Comparison of ENCODE assay signal across 23 cellular contexts in genomic region chr22:43515902-43516301, GRCh38.
DNase-seq lines count a peak whose midpoint lies in the region; ATAC-seq and TF ChIP-seq lines count a peak whose summit lies in the region.
"Had no signal": no experiment of that assay in that cellular context is flagged by ENCODE, and none has a peak within 500 bp of the region (broad histone marks: within the 10 kb centered on the region; RNA-seq: fewer than 3 reads in every experiment).

No MANE protein-coding gene starts in this region.

- WGBS in aorta, 2 donors, result 52 to 64% methylated on average over 13 of the region's 13 CpGs

- ATAC-seq in aorta (ENCODE audit: low FRiP score), result peak; percentile 19
- ATAC-seq: activated naive CD8-positive, alpha-beta T cell treated with anti-CD3 and anti-CD28 coated beads, Interleukin-2, amount 50 U/mL, for 24 hours; GM12878; left colon; naive thymus-derived CD4-positive, alpha-beta T cell; stimulated activated memory B cell treated with anti-CD40 and anti-IgM and Interleukin-4, amounts not matched to agents 10 μg/mL and 1 μg/mL and 100 μg/mL, for 72 hours had no signal

- H3K9me3 Mint-ChIP-seq in activated CD4-positive, alpha-beta memory T cell treated with anti-CD3 and anti-CD28 coated beads for 36 hours, result no peaks in the 10 kb centered on the region
- H3K9me3 Mint-ChIP-seq in activated CD4-positive, alpha-beta memory T cell treated with anti-CD3 and anti-CD28 coated beads, Interleukin-2, amount 10 ng/mL, durations not matched to agents 7 days and 5 days, result no peaks in the 10 kb centered on the region
- H3K9me3 Mint-ChIP-seq in chondrocyte (ENCODE audit: low read depth), result no peaks in the 10 kb centered on the region
- H3K9me3 Mint-ChIP-seq: activated naive CD8-positive, alpha-beta T cell treated with anti-CD3 and anti-CD28 coated beads, Interleukin-2, amount 50 U/mL, for 24 hours; stimulated activated memory B cell treated with anti-CD40 and anti-IgM and Interleukin-4, amounts not matched to agents 10 μg/mL and 1 μg/mL and 100 μg/mL, for 72 hours; T-helper 1 cell treated with Interleukin-12 subunit alpha and Interleukin-12 subunit beta and Interleukin-4 antibody, amounts not matched to agents 30 μg/mL and 1 μg/mL, for 36 hours had no signal

- peaks cover 10% of the 10 kb centered on the region for H3K4me1 Mint-ChIP-seq in activated CD4-positive, alpha-beta memory T cell treated with anti-CD3 and anti-CD28 coated beads for 36 hours (ENCODE audit: low read depth)
- H3K4me1 Mint-ChIP-seq in activated CD4-positive, alpha-beta memory T cell treated with anti-CD3 and anti-CD28 coated beads, Interleukin-2, amount 10 ng/mL, durations not matched to agents 7 days and 5 days, result peaks cover 7% of the 10 kb centered on the region
- H3K4me1 Mint-ChIP-seq in chondrocyte (ENCODE audit: low read depth), result no peaks in the 10 kb centered on the region
- H3K4me1 Mint-ChIP-seq: brain; stimulated activated memory B cell treated with anti-CD40 and anti-IgM and Interleukin-4, amounts not matched to agents 10 μg/mL and 1 μg/mL and 100 μg/mL, for 72 hours had no signal

- peak; percentile 16 for DNase-seq in activated CD4-positive, alpha-beta memory T cell treated with anti-CD3 and anti-CD28 coated beads for 36 hours
- DNase-seq in activated CD4-positive, alpha-beta memory T cell treated with anti-CD3 and anti-CD28 coated beads, Interleukin-2, amount 10 ng/mL, durations not matched to agents 7 days and 5 days, result no peak
- DNase-seq in MM.1S (peak; percentile 20), chondrocyte (ENCODE audit: low spot score) (peak; percentile 71), aorta (no peak), NCI-H1417 (lab: John Stamatoyannopoulos, UW) (no peak), NCI-H1417 treated with DMSO at 0.1 percent for 48 hours (lab: John Stamatoyannopoulos, UW) (no peak)
- no peak for DNase-seq in activated naive CD4-positive, alpha-beta T cell treated with anti-CD3 and anti-CD28 coated beads, Interleukin-2, amount 50 U/mL, for 16 hours
- DNase-seq: activated CD4-positive, alpha-beta T cell treated with anti-CD3 and anti-CD28 coated beads, Interleukin-2, amount 50 U/mL, for 1 hour; activated CD8-positive, alpha-beta memory T cell treated with anti-CD3 and anti-CD28 coated beads, Interleukin-2, amount 50 U/mL, for 48 hours; activated effector memory CD4-positive, alpha-beta T cell treated with Interleukin-2 at 50 U/mL for 16 hours; activated naive CD8-positive, alpha-beta T cell treated with anti-CD3 and anti-CD28 coated beads, Interleukin-2, amount 50 U/mL, for 24 hours; C1 segment of cervical spinal cord; left colon; MG63; naive thymus-derived CD4-positive, alpha-beta T cell; NCI-H345; retina had no signal

- H3K4me3 Mint-ChIP-seq in activated CD4-positive, alpha-beta memory T cell treated with anti-CD3 and anti-CD28 coated beads for 36 hours, result no peak overlapping the region
- H3K4me3 Mint-ChIP-seq in activated CD4-positive, alpha-beta memory T cell treated with anti-CD3 and anti-CD28 coated beads, Interleukin-2, amount 10 ng/mL, durations not matched to agents 7 days and 5 days, result no peak overlapping the region
- no peak overlapping the region for H3K4me3 Mint-ChIP-seq in chondrocyte (ENCODE audit: unreplicated experiment)
- H3K4me3 Mint-ChIP-seq: activated naive CD8-positive, alpha-beta T cell treated with anti-CD3 and anti-CD28 coated beads, Interleukin-2, amount 50 U/mL, for 24 hours; brain; naive thymus-derived CD4-positive, alpha-beta T cell; stimulated activated memory B cell treated with anti-CD40 and anti-IgM and Interleukin-4, amounts not matched to agents 10 μg/mL and 1 μg/mL and 100 μg/mL, for 72 hours; T-helper 1 cell treated with Interleukin-12 subunit alpha and Interleukin-12 subunit beta and Interleukin-4 antibody, amounts not matched to agents 30 μg/mL and 1 μg/mL, for 36 hours had no signal

- peaks cover 7% of the 10 kb centered on the region for H3K27me3 Mint-ChIP-seq in activated CD4-positive, alpha-beta memory T cell treated with anti-CD3 and anti-CD28 coated beads for 36 hours
- peaks cover 3% of the 10 kb centered on the region for H3K27me3 Mint-ChIP-seq in activated CD4-positive, alpha-beta memory T cell treated with anti-CD3 and anti-CD28 coated beads, Interleukin-2, amount 10 ng/mL, durations not matched to agents 7 days and 5 days
- H3K27me3 Mint-ChIP-seq in chondrocyte (ENCODE audit: low read depth), result no peaks in the 10 kb centered on the region

- H3K36me3 ChIP-seq in MM.1S (replicated peaks; ENCODE audit: insufficient read depth, low read length), result no peaks in the 10 kb centered on the region
- no peaks in the 10 kb centered on the region for H3K36me3 ChIP-seq in aorta (ENCODE audit: control insufficient read depth in 1 of 2, insufficient read depth in 2 of 2, low read length in 1 of 2)
- H3K36me3 ChIP-seq: MG63 had no signal

- no peak overlapping the region for H3K9ac ChIP-seq in MM.1S (ENCODE audit: low read length)

- TF ChIP-seq CTCF in MM.1S (IDR thresholded peaks at IDR 0.05; ENCODE audit: low read length) (peak; percentile 31), chondrocyte (IDR thresholded peaks at IDR 0.05) (no peak)

- H3K4me2 ChIP-seq in MM.1S (ENCODE audit: low read depth, low read length), result peak overlapping the region; percentile 38; the same call in 1 of the 2 replicates
- H3K4me2 ChIP-seq: smooth muscle cell had no signal

- H3K36me3 Mint-ChIP-seq in activated CD4-positive, alpha-beta memory T cell treated with anti-CD3 and anti-CD28 coated beads for 36 hours, result no peaks in the 10 kb centered on the region
- H3K36me3 Mint-ChIP-seq in activated CD4-positive, alpha-beta memory T cell treated with anti-CD3 and anti-CD28 coated beads, Interleukin-2, amount 10 ng/mL, durations not matched to agents 7 days and 5 days (ENCODE audit: low read depth), result no peaks in the 10 kb centered on the region
- no peaks in the 10 kb centered on the region for H3K36me3 Mint-ChIP-seq in chondrocyte (ENCODE audit: low read depth)
- H3K36me3 Mint-ChIP-seq: brain; naive thymus-derived CD4-positive, alpha-beta T cell; stimulated activated memory B cell treated with anti-CD40 and anti-IgM and Interleukin-4, amounts not matched to agents 10 μg/mL and 1 μg/mL and 100 μg/mL, for 72 hours had no signal

- no peaks in the 10 kb centered on the region for H3K9me2 ChIP-seq in MM.1S (replicated peaks; ENCODE audit: insufficient read depth, low read length)

- H3K4me1 ChIP-seq in MM.1S (ENCODE audit: low read length) (no peaks in the 10 kb centered on the region), aorta (ENCODE audit: control insufficient read depth in 1 of 2, insufficient read depth in 2 of 2, low read length in 2 of 2) (no peaks in the 10 kb centered on the region)

- no peaks in the 10 kb centered on the region for H3F3A ChIP-seq in MM.1S (ENCODE audit: insufficient read depth, low read length)

- no peak overlapping the region for H3K4me3 ChIP-seq in MM.1S (ENCODE audit: low read length)
- no peak overlapping the region for H3K4me3 ChIP-seq in aorta (ENCODE audit: low read length in 2 of 2)
- H3K4me3 ChIP-seq: GM12878, MG63, smooth muscle cell had no signal

- CTCF ChIA-PET in activated CD4-positive, alpha-beta memory T cell treated with anti-CD3 and anti-CD28 coated beads for 36 hours (lab: Charles Lee), result no interaction called here
- CTCF ChIA-PET in activated CD4-positive, alpha-beta memory T cell treated with anti-CD3 and anti-CD28 coated beads, Interleukin-2, amount 10 ng/mL, durations not matched to agents 7 days and 5 days (lab: Charles Lee), result no interaction called here

- no peak overlapping the region for H3K27ac ChIP-seq in MM.1S (ENCODE audit: low read length)
- H3K27ac ChIP-seq in aorta (ENCODE audit: low read depth in 1 of 2, low read length in 2 of 2), result no peak overlapping the region

- intact Hi-C loops in activated CD4-positive, alpha-beta memory T cell treated with anti-CD3 and anti-CD28 coated beads for 36 hours (cut with micrococcal nuclease), result no loop called here
- intact Hi-C loops in aorta (cut with DNase I), result no loop called here

- H2AFZ ChIP-seq in MM.1S (ENCODE audit: low read length), result 0 out of 2 replicates have a peak overlapping the region, but pooled peaks have one; percentile 27

- no peak overlapping the region for H3K27ac Mint-ChIP-seq in activated CD4-positive, alpha-beta memory T cell treated with anti-CD3 and anti-CD28 coated beads for 36 hours
- H3K27ac Mint-ChIP-seq in activated CD4-positive, alpha-beta memory T cell treated with anti-CD3 and anti-CD28 coated beads, Interleukin-2, amount 10 ng/mL, durations not matched to agents 7 days and 5 days, result no peak overlapping the region
- H3K27ac Mint-ChIP-seq in chondrocyte (ENCODE audit: unreplicated experiment), result no peak overlapping the region
- H3K27ac Mint-ChIP-seq: activated naive CD8-positive, alpha-beta T cell treated with anti-CD3 and anti-CD28 coated beads, Interleukin-2, amount 50 U/mL, for 24 hours; naive thymus-derived CD4-positive, alpha-beta T cell; stimulated activated memory B cell treated with anti-CD40 and anti-IgM and Interleukin-4, amounts not matched to agents 10 μg/mL and 1 μg/mL and 100 μg/mL, for 72 hours; T-helper 1 cell treated with Interleukin-12 subunit alpha and Interleukin-12 subunit beta and Interleukin-4 antibody, amounts not matched to agents 30 μg/mL and 1 μg/mL, for 36 hours had no signal

- H3K9me3 ChIP-seq in MM.1S (replicated peaks; ENCODE audit: insufficient read depth, low read length) (no peaks in the 10 kb centered on the region), aorta (ENCODE audit: control insufficient read depth, low read length) (no peaks in the 10 kb centered on the region)
- H3K9me3 ChIP-seq: MG63 had no signal

- no peaks in the 10 kb centered on the region for H4K20me1 ChIP-seq in MM.1S (ENCODE audit: insufficient read depth, low read length)

- POLR2A ChIA-PET in activated CD4-positive, alpha-beta memory T cell treated with anti-CD3 and anti-CD28 coated beads for 36 hours (lab: Charles Lee), result no interaction called here
- POLR2A ChIA-PET in activated CD4-positive, alpha-beta memory T cell treated with anti-CD3 and anti-CD28 coated beads, Interleukin-2, amount 10 ng/mL, durations not matched to agents 7 days and 5 days (lab: Charles Lee), result no interaction called here

- H3K27me3 ChIP-seq in MM.1S (replicated peaks; ENCODE audit: insufficient read depth, low read length) (0 out of 2 replicates have a peak, but pooled peaks cover 7% of the 10 kb centered on the region), aorta (ENCODE audit: control insufficient read depth in 1 of 2, insufficient read depth in 2 of 2, low read length in 1 of 2) (no peaks in the 10 kb centered on the region)
- H3K27me3 ChIP-seq: MG63 had no signal

- H3K79me2 ChIP-seq in MM.1S (ENCODE audit: low read length), result no peaks in the 10 kb centered on the region

Comparison
In these comparisons a context has a peak if more than half of its experiments do, and no peak if none do; other contexts are left out.
1. DNase-seq: peak in activated CD4-positive, alpha-beta memory T cell treated with anti-CD3 and anti-CD28 coated beads for 36 hours (single experiment), MM.1S (single experiment) and chondrocyte (single experiment); none in activated CD4-positive, alpha-beta memory T cell treated with anti-CD3 and anti-CD28 coated beads, Interleukin-2, amount 10 ng/mL, durations not matched to agents 7 days and 5 days (single experiment), aorta (0 of 2), activated naive CD4-positive, alpha-beta T cell treated with anti-CD3 and anti-CD28 coated beads, Interleukin-2, amount 50 U/mL, for 16 hours (single experiment), NCI-H1417 (0 of 3) and NCI-H1417 treated with DMSO at 0.1 percent for 48 hours (single experiment).